ENCODE assay signal across 10 cellular contexts in genomic region chr15:63583027-63583426, GRCh38.
DNase-seq lines count a peak whose midpoint lies in the region; ATAC-seq and TF ChIP-seq lines count a peak whose summit lies in the region.
"Had no signal": no experiment of that assay in that cellular context is flagged by ENCODE, and none has a peak within 500 bp of the region (broad histone marks: within the 10 kb centered on the region; RNA-seq: fewer than 3 reads in every experiment).

No MANE protein-coding gene starts in this region.

- no peak for ATAC-seq in GM21717 (IDR thresholded peaks at IDR 0.05; ENCODE audit: unreplicated experiment)
- ATAC-seq: body of pancreas had no signal

- no peak overlapping the region for H3K4me3 ChIP-seq in AG10803 (ENCODE audit: low read length)
- H3K4me3 ChIP-seq: body of pancreas had no signal

- DNase-seq in AG10803 (ENCODE audit: low read depth) (peak; percentile 85), GM04503 (ENCODE audit: low read depth) (peak; percentile 77), amniotic epithelial cell (ENCODE audit: low read depth) (peak; percentile 89), left kidney (ENCODE audit: low read depth, low spot score) (peak; percentile 71), cerebellar cortex (ENCODE audit: low spot score) (no peak), GOT3 (lab: John Stamatoyannopoulos, UW) (no peak)
- DNase-seq: body of pancreas, head of caudate nucleus, Karpas-422 had no signal

- no peak for TF ChIP-seq CTCF in AG10803 (conservative IDR thresholded peaks at IDR 0.05; ENCODE audit: low read length)

Comparison
In these comparisons a context has a peak if more than half of its experiments do, and no peak if none do; other contexts are left out.
1. DNase-seq: peak in AG10803 (single experiment), GM04503 (single experiment), amniotic epithelial cell (single experiment) and left kidney (single experiment); none in cerebellar cortex (single experiment) and GOT3 (single experiment).